ENCODE assay signal across 1 cellular context in genomic region chr15:92917606-92918407, GRCh38.
TF ChIP-seq lines count a peak whose summit lies in the region.

No MANE protein-coding gene starts in this region.

TF ChIP-seq in HepG2, 621 proteins besides CTCF, POLR2A, EP300 and RAD21 (continued from another document and continues in another):
- TF ChIP-seq ZNF225 (CRISPR knock-in tag; IDR thresholded peaks at IDR 0.05) (no peak), ZNF317 (CRISPR knock-in tag; IDR thresholded peaks at IDR 0.05) (0 out of 2 replicates have a peak, but pooled peaks have one; percentile 26), ZBTB39 (CRISPR knock-in tag; IDR thresholded peaks at IDR 0.05) (no peak), TSC22D2 (CRISPR knock-in tag; IDR thresholded peaks at IDR 0.05; ENCODE audit: borderline replicate concordance) (no peak), SMAD3 (CRISPR knock-in tag; IDR thresholded peaks at IDR 0.05) (peak; percentile 65; the same call in 1 of the 2 replicates), NFIC (IDR thresholded peaks at IDR 0.05; ENCODE audit: low read length) (0 out of 2 replicates have a peak, but pooled peaks have one; percentile 35), SP2 (CRISPR knock-in tag; IDR thresholded peaks at IDR 0.05) (no peak), ZBTB20 (CRISPR knock-in tag; IDR thresholded peaks at IDR 0.05; ENCODE audit: borderline replicate concordance, low read depth) (no peak), CENPX (CRISPR knock-in tag; IDR thresholded peaks at IDR 0.05) (no peak), YY1 (IDR thresholded peaks at IDR 0.05; ENCODE audit: insufficient read depth, insufficient replicate concordance, low read depth, low read length) (peak; percentile 98), ZNF44 (CRISPR knock-in tag; IDR thresholded peaks at IDR 0.05) (peak; percentile 18; the same call in 1 of the 2 replicates), SAP130 (CRISPR knock-in tag; IDR thresholded peaks at IDR 0.05; ENCODE audit: low read depth) (peak; percentile 61), SMYD3 (CRISPR knock-in tag; IDR thresholded peaks at IDR 0.05) (peak; percentile 68; the same call in 1 of the 2 replicates), ZNF652 (CRISPR knock-in tag; IDR thresholded peaks at IDR 0.05; ENCODE audit: borderline replicate concordance, low read depth) (peak; percentile 95), MBD4 (IDR thresholded peaks at IDR 0.05; ENCODE audit: borderline replicate concordance, low read length) (no peak), DMAP1 (CRISPR knock-in tag; IDR thresholded peaks at IDR 0.05) (peak; percentile 85), TEAD3 (CRISPR knock-in tag; optimal IDR thresholded peaks at IDR 0.05; ENCODE audit: borderline replicate concordance) (peak; percentile 72), DDIT3 (CRISPR knock-in tag; IDR thresholded peaks at IDR 0.05) (no peak), ZNF331 (CRISPR knock-in tag; IDR thresholded peaks at IDR 0.05) (no peak), KDM5A (IDR thresholded peaks at IDR 0.05; ENCODE audit: borderline replicate concordance, low read length) (peak; percentile 51; the same call in 1 of the 2 replicates), BRD4 (CRISPR knock-in tag; IDR thresholded peaks at IDR 0.05) (no peak), ZNF512B (CRISPR knock-in tag; IDR thresholded peaks at IDR 0.05; ENCODE audit: borderline replicate concordance) (no peak), FOXA1 (IDR thresholded peaks at IDR 0.05) (no peak), FOXA1 (CRISPR knock-in tag; IDR thresholded peaks at IDR 0.05) (peak; percentile 48; the same call in 1 of the 2 replicates), HNF1A (IDR thresholded peaks at IDR 0.05; ENCODE audit: low read depth) (peak; percentile 24; the same call in 1 of the 2 replicates), HNF1A (CRISPR knock-in tag; IDR thresholded peaks at IDR 0.05; ENCODE audit: borderline replicate concordance) (no peak), MXI1 (IDR thresholded peaks at IDR 0.05; ENCODE audit: borderline replicate concordance, low read depth, low read length) (0 out of 3 replicates have a peak, but pooled peaks have one; percentile 13), HOXA5 (CRISPR knock-in tag; IDR thresholded peaks at IDR 0.05) (no peak; the same call in 1 of the 2 replicates), MED1 (CRISPR knock-in tag; IDR thresholded peaks at IDR 0.05) (peak; percentile 85), ZBTB43 (CRISPR knock-in tag; conservative IDR thresholded peaks at IDR 0.05) (0 out of 2 replicates have a peak, but pooled peaks have one; percentile 7), ZSCAN29 (CRISPR knock-in tag; conservative IDR thresholded peaks at IDR 0.05) (no peak), NCOR1 (IDR thresholded peaks at IDR 0.05; ENCODE audit: borderline replicate concordance, low read length) (peak; percentile 44; the same call in 1 of the 2 replicates), HDAC1 (CRISPR knock-in tag; IDR thresholded peaks at IDR 0.05) (peak; percentile 42)
- TF ChIP-seq, protein P1, sequence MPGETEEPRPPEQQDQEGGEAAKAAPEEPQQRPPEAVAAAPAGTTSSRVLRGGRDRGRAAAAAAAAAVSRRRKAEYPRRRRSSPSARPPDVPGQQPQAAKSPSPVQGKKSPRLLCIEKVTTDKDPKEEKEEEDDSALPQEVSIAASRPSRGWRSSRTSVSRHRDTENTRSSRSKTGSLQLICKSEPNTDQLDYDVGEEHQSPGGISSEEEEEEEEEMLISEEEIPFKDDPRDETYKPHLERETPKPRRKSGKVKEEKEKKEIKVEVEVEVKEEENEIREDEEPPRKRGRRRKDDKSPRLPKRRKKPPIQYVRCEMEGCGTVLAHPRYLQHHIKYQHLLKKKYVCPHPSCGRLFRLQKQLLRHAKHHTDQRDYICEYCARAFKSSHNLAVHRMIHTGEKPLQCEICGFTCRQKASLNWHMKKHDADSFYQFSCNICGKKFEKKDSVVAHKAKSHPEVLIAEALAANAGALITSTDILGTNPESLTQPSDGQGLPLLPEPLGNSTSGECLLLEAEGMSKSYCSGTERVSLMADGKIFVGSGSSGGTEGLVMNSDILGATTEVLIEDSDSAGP (CRISPR knock-in tag; IDR thresholded peaks at IDR 0.05; ENCODE audit: borderline replicate concordance), result no peak
- TF ChIP-seq, protein P2, sequence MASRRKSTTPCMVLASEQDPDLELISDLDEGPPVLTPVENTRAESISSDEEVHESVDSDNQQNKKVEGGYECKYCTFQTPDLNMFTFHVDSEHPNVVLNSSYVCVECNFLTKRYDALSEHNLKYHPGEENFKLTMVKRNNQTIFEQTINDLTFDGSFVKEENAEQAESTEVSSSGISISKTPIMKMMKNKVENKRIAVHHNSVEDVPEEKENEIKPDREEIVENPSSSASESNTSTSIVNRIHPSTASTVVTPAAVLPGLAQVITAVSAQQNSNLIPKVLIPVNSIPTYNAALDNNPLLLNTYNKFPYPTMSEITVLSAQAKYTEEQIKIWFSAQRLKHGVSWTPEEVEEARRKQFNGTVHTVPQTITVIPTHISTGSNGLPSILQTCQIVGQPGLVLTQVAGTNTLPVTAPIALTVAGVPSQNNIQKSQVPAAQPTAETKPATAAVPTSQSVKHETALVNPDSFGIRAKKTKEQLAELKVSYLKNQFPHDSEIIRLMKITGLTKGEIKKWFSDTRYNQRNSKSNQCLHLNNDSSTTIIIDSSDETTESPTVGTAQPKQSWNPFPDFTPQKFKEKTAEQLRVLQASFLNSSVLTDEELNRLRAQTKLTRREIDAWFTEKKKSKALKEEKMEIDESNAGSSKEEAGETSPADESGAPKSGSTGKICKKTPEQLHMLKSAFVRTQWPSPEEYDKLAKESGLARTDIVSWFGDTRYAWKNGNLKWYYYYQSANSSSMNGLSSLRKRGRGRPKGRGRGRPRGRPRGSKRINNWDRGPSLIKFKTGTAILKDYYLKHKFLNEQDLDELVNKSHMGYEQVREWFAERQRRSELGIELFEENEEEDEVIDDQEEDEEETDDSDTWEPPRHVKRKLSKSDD (CRISPR knock-in tag; IDR thresholded peaks at IDR 0.05; ENCODE audit: low read depth), result peak; percentile 78; the same call in 1 of the 2 replicates
- TF ChIP-seq, protein P3, sequence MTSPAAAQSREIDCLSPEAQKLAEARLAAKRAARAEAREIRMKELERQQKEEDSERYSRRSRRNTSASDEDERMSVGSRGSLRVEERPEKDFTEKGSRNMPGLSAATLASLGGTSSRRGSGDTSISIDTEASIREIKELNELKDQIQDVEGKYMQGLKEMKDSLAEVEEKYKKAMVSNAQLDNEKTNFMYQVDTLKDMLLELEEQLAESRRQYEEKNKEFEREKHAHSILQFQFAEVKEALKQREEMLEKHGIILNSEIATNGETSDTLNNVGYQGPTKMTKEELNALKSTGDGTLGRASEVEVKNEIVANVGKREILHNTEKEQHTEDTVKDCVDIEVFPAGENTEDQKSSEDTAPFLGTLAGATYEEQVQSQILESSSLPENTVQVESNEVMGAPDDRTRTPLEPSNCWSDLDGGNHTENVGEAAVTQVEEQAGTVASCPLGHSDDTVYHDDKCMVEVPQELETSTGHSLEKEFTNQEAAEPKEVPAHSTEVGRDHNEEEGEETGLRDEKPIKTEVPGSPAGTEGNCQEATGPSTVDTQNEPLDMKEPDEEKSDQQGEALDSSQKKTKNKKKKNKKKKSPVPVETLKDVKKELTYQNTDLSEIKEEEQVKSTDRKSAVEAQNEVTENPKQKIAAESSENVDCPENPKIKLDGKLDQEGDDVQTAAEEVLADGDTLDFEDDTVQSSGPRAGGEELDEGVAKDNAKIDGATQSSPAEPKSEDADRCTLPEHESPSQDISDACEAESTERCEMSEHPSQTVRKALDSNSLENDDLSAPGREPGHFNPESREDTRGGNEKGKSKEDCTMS (CRISPR knock-in tag; conservative IDR thresholded peaks at IDR 0.05), result no peak
- TF ChIP-seq, protein P4, sequence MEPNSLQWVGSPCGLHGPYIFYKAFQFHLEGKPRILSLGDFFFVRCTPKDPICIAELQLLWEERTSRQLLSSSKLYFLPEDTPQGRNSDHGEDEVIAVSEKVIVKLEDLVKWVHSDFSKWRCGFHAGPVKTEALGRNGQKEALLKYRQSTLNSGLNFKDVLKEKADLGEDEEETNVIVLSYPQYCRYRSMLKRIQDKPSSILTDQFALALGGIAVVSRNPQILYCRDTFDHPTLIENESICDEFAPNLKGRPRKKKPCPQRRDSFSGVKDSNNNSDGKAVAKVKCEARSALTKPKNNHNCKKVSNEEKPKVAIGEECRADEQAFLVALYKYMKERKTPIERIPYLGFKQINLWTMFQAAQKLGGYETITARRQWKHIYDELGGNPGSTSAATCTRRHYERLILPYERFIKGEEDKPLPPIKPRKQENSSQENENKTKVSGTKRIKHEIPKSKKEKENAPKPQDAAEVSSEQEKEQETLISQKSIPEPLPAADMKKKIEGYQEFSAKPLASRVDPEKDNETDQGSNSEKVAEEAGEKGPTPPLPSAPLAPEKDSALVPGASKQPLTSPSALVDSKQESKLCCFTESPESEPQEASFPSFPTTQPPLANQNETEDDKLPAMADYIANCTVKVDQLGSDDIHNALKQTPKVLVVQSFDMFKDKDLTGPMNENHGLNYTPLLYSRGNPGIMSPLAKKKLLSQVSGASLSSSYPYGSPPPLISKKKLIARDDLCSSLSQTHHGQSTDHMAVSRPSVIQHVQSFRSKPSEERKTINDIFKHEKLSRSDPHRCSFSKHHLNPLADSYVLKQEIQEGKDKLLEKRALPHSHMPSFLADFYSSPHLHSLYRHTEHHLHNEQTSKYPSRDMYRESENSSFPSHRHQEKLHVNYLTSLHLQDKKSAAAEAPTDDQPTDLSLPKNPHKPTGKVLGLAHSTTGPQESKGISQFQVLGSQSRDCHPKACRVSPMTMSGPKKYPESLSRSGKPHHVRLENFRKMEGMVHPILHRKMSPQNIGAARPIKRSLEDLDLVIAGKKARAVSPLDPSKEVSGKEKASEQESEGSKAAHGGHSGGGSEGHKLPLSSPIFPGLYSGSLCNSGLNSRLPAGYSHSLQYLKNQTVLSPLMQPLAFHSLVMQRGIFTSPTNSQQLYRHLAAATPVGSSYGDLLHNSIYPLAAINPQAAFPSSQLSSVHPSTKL (CRISPR knock-in tag; IDR thresholded peaks at IDR 0.05), result peak; percentile 51
